In the genomic region with DNA sequence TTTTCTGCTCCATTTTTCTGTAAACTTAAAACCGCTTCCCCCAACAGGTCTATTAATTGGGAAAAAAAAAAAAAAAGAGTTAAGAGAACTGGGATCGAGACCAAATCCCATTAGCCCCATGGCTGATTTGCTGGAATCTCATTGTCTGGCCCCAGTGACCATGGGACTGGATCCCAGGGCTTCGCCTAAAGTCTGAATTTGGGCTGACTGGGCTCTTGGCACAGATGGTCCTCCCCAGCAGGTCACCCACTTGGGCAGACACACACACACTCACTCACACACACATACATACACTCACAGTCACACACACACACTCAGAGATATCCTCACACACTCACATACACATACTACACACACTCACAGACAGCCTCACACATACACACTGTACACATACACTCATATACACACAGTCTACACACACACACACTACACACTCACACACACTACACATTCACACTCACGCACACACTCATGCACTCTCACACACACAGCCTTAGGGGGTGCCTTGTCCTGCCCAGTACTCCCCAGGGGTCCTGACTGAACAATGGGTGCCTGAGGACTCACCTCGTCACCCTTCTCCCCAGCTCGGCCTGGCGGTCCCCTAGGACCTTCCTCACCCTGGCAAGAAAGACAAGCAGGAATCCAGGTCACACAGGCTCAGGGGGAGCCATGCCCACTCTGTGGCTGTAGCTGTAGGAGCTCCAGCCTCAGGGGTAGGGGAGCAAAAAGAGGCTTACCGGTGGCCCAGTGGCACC, we compare ENCODE assay signal across 20 cellular contexts. TPM values are rescaled to one million over a fixed set of nuclear protein-coding genes. Genes with fewer than 3 reads are reported as not detected.
A peak's percentile ranks its signal among the peaks of the same experiment; 100 is the strongest.
DNase-seq lines count a peak whose midpoint lies in the region; ATAC-seq and TF ChIP-seq lines count a peak whose summit lies in the region.
"Had no signal": no experiment of that assay in that cellular context is flagged by ENCODE, and none has a peak within 500 bp of the region (broad histone marks: within the 10 kb centered on the region; RNA-seq: fewer than 3 reads in every experiment).

No MANE protein-coding gene starts in this region.

- no peak overlapping the region for H3T11ph ChIP-seq in H9 (ENCODE audit: low read length)

- no peak overlapping the region for H2BK15ac ChIP-seq in H9 (ENCODE audit: low read depth, low read length)

- no peak overlapping the region for H2BK12ac ChIP-seq in H9 (ENCODE audit: insufficient read length, low read depth, low read length)

- H3K4me1 ChIP-seq in H9 (ENCODE audit: insufficient read depth, low read length), result peaks cover 3% of the 10 kb centered on the region; the same call in 1 of the 2 replicates

- H3K4me3 ChIP-seq in astrocyte of the cerebellum (ENCODE audit: low read depth, low read length) (no peak overlapping the region), brain microvascular endothelial cell (ENCODE audit: low read depth, low read length) (no peak overlapping the region)
- H3K4me3 ChIP-seq: heart right ventricle had no signal

- H3K4me1 Mint-ChIP-seq in H9, result peaks cover 5 to 14% of the 10 kb centered on the region in 2 experiments

- H3K79me1 ChIP-seq in H9 (ENCODE audit: insufficient read depth, low read depth, low read length, poor library complexity, severe bottlenecking), result no peaks in the 10 kb centered on the region

- CTCF ChIA-PET in HEK293T (lab: Yijun Ruan, JAX), result no interaction called here

- peaks cover 26% of the 10 kb centered on the region for H3K27me3 Mint-ChIP-seq in H9 (ENCODE audit: low read depth)
- H3K27me3 Mint-ChIP-seq: activated naive CD8-positive, alpha-beta T cell treated with anti-CD3 and anti-CD28 coated beads, Interleukin-2, amount 50 U/mL, for 24 hours; B cell had no signal

- H3K9me3 ChIP-seq in H9 (ENCODE audit: control insufficient read depth, low read depth, low read length), result no peaks in the 10 kb centered on the region
- H3K9me3 ChIP-seq: heart right ventricle, neutrophil had no signal

- no peak overlapping the region for H3K14ac ChIP-seq in H9 (ENCODE audit: insufficient read depth, low read length)

- no peak overlapping the region for H4K8ac ChIP-seq in H9 (replicated peaks; ENCODE audit: insufficient read length, low read depth, low read length)

- H3K27me3 ChIP-seq in H9 (ENCODE audit: insufficient read depth, low read length) (peaks cover 5% of the 10 kb centered on the region; the same call in 1 of the 2 replicates), brain microvascular endothelial cell (replicated peaks) (no peaks in the 10 kb centered on the region)
- H3K27me3 ChIP-seq: neutrophil had no signal

- H3K23ac ChIP-seq in H9 (ENCODE audit: insufficient read length, low read depth, low read length), result no peak overlapping the region

- H2BK5ac ChIP-seq in H9 (ENCODE audit: insufficient read length, low read length), result no peak overlapping the region

- H3K4ac ChIP-seq in H9 (ENCODE audit: low read depth, low read length), result no peak overlapping the region

- ATAC-seq in HG03565 (IDR thresholded peaks at IDR 0.05; ENCODE audit: unreplicated experiment), result no peak
- ATAC-seq: activated CD8-positive, alpha-beta T cell treated with anti-CD3 and anti-CD28 coated beads, Interleukin-2, amount 10 ng/mL, durations not matched to agents 7 days and 5 days; activated naive CD8-positive, alpha-beta T cell treated with anti-CD3 and anti-CD28 coated beads, Interleukin-2, amount 50 U/mL, for 24 hours; esophagus mucosa; heart right ventricle; left cardiac atrium had no signal

- no peak overlapping the region for H4K91ac ChIP-seq in H9 (ENCODE audit: insufficient read length, low read depth, low read length)

- H2AK5ac ChIP-seq in H9 (ENCODE audit: insufficient read length, low read length), result no peak overlapping the region

- no peak overlapping the region for H3K27ac Mint-ChIP-seq in H9
- H3K27ac Mint-ChIP-seq: activated CD8-positive, alpha-beta T cell treated with anti-CD3 and anti-CD28 coated beads, Interleukin-2, amount 10 ng/mL, durations not matched to agents 7 days and 5 days; activated naive CD8-positive, alpha-beta T cell treated with anti-CD3 and anti-CD28 coated beads, Interleukin-2, amount 50 U/mL, for 24 hours; B cell had no signal

- in situ Hi-C loops in astrocyte of the cerebellum (cut with HindIII; ENCODE audit: low sequenced_read_pairs), result no loop called here
- in situ Hi-C loops in brain microvascular endothelial cell (cut with HindIII; ENCODE audit: low pct_ligation_motif_present, low sequenced_read_pairs), result no loop called here

- H3K27ac ChIP-seq in H9 (ENCODE audit: insufficient read length, low read depth, low read length) (no peak overlapping the region), brain microvascular endothelial cell (no peak overlapping the region)
- H3K27ac ChIP-seq: heart right ventricle, neutrophil had no signal

- H4K20me1 ChIP-seq in H9 (ENCODE audit: control insufficient read depth, insufficient read depth, insufficient read length), result no peaks in the 10 kb centered on the region

- peaks cover 3% of the 10 kb centered on the region for H3K23me2 ChIP-seq in H9 (ENCODE audit: insufficient read length, low read depth, low read length, poor library complexity, severe bottlenecking)

- H3K18ac ChIP-seq in H9 (ENCODE audit: insufficient read length, low read depth, low read length), result no peak overlapping the region

- POLR2A ChIA-PET in HEK293T (lab: Yijun Ruan, JAX), result no interaction called here

- H2AFZ ChIP-seq in H9 (ENCODE audit: low read length), result no peak overlapping the region

- no peak overlapping the region for H2BK20ac ChIP-seq in H9 (ENCODE audit: low read depth, low read length, poor library complexity, severe bottlenecking)

- no peaks in the 10 kb centered on the region for H3K9me3 Mint-ChIP-seq in H9
- H3K9me3 Mint-ChIP-seq: activated naive CD8-positive, alpha-beta T cell treated with anti-CD3 and anti-CD28 coated beads, Interleukin-2, amount 50 U/mL, for 24 hours had no signal

- 100% methylated on average over 1 of the region's 8 CpGs for WGBS in H9 (ENCODE audit: extremely low coverage, insufficient read length, low lambda C conversion rate)

- DNase-seq in HEK293T (ENCODE audit: extremely low spot score), result peak; percentile 2
- DNase-seq in astrocyte of the cerebellum (ENCODE audit: low read depth), result peak; percentile 95
- peak; percentile 56 for DNase-seq in glomerular visceral epithelial cell (ENCODE audit: extremely low spot score)
- DNase-seq in retina, result peak; percentile 18
- DNase-seq in H9, result no peak
- no peak for DNase-seq in brain microvascular endothelial cell
- no peak for DNase-seq in cardiac septum (ENCODE audit: low spot score)
- DNase-seq: activated CD8-positive, alpha-beta T cell treated with anti-CD3 and anti-CD28 coated beads, Interleukin-2, amount 10 ng/mL, durations not matched to agents 7 days and 5 days; activated naive CD8-positive, alpha-beta T cell treated with anti-CD3 and anti-CD28 coated beads, Interleukin-2, amount 50 U/mL, for 24 hours; heart right ventricle; KBM-7; left cardiac atrium; NCI-H1105; NCI-H2171 treated with DMSO at 0.1 percent for 48 hours; NK-92 treated with Interleukin-12 subunit alpha and Interleukin-12 subunit beta, amount 100 ng/mL, for 24 hours; stimulated activated CD4-positive, alpha-beta T cell treated with anti-CD3 and anti-CD28 coated beads, Interleukin-2, amount 100 ng/mL, for 48 hours had no signal

- H3K36me3 Mint-ChIP-seq in H9 (ENCODE audit: insufficient read depth in 1 of 3, low read depth in 3 of 3), result no peaks in the 10 kb centered on the region

- H3K56ac ChIP-seq in H9 (ENCODE audit: insufficient read length, low read depth, low read length), result no peak overlapping the region

- no peak overlapping the region for H3K4me2 ChIP-seq in H9 (ENCODE audit: insufficient read depth, insufficient read length, low read length)

- no peak for TF ChIP-seq CTCF in astrocyte of the cerebellum (IDR thresholded peaks at IDR 0.05; ENCODE audit: low read depth, low read length, missing control alignments)
- TF ChIP-seq CTCF in H9 (conservative IDR thresholded peaks at IDR 0.05), result no peak
- TF ChIP-seq CTCF in brain microvascular endothelial cell (IDR thresholded peaks at IDR 0.05; ENCODE audit: low read depth, low read length, missing control alignments), result no peak

- no peak overlapping the region for H3K4me3 Mint-ChIP-seq in H9
- H3K4me3 Mint-ChIP-seq: activated CD8-positive, alpha-beta T cell treated with anti-CD3 and anti-CD28 coated beads, Interleukin-2, amount 10 ng/mL, durations not matched to agents 7 days and 5 days; activated naive CD8-positive, alpha-beta T cell treated with anti-CD3 and anti-CD28 coated beads, Interleukin-2, amount 50 U/mL, for 24 hours; B cell had no signal

- no peak overlapping the region for H2BK120ac ChIP-seq in H9 (ENCODE audit: low read depth, low read length, poor library complexity, severe bottlenecking)

- no peak overlapping the region for H4K5ac ChIP-seq in H9 (ENCODE audit: insufficient read length, low read depth, low read length)

- H3K9ac ChIP-seq in H9 (ENCODE audit: extremely low read depth, insufficient read length, low read length), result no peak overlapping the region

- H3K36me3 ChIP-seq in brain microvascular endothelial cell (replicated peaks), result no peaks in the 10 kb centered on the region
- H3K36me3 ChIP-seq: heart right ventricle had no signal

- H3K79me2 ChIP-seq in H9 (ENCODE audit: insufficient read depth, low read length), result no peaks in the 10 kb centered on the region

- intact Hi-C loops in cardiac septum (cut with DNase I), result no loop called here

TF ChIP-seq in HEK293T, 16 proteins besides CTCF, POLR2A, EP300 and RAD21:
- TF ChIP-seq, protein P1, sequence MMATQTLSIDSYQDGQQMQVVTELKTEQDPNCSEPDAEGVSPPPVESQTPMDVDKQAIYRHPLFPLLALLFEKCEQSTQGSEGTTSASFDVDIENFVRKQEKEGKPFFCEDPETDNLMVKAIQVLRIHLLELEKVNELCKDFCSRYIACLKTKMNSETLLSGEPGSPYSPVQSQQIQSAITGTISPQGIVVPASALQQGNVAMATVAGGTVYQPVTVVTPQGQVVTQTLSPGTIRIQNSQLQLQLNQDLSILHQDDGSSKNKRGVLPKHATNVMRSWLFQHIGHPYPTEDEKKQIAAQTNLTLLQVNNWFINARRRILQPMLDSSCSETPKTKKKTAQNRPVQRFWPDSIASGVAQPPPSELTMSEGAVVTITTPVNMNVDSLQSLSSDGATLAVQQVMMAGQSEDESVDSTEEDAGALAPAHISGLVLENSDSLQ (IDR thresholded peaks at IDR 0.05), result no peak

RNA-seq across cellular contexts. Expression of a gene that starts 7.5 kb away (rescaled TPM):
- total RNA-seq in H9 (2021), result 4.5 TPM in 2 replicates
- total RNA-seq in cardiac septum, result 1.3 TPM

RNA-seq across cellular contexts. Expression of a gene that starts 51.5 kb away (rescaled TPM):
- 47.6 and 47.7 TPM in 2 replicates for total RNA-seq in H9 (2021)
- 24.8 TPM for total RNA-seq in cardiac septum

Comparison
In these comparisons a context has a peak if more than half of its experiments do, and no peak if none do; other contexts are left out.
1. DNase-seq: peak in HEK293T (single experiment), astrocyte of the cerebellum (single experiment), glomerular visceral epithelial cell (single experiment) and retina (single experiment); none in H9 (single experiment), brain microvascular endothelial cell (single experiment) and cardiac septum (single experiment).